Comparison of ENCODE assay signal across 21 cellular contexts in the genomic region with DNA sequence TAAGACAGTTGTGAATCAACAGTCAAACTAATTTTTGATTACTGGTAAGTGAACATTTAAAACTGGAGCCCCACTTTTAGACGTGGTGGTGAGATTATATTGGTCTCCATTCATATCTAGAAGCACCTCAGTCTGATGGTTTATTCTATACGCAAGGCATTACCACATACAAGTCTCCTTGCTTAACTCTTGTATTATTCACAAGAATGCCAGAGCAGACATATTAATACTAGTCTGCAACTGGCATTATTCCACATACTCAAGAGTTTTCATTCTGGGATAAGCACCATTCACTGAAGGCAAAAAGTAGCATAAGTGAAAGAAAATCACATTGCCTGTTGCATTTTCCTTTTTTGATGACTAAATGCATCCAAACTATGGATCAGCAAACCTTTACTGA. TPM values are rescaled to one million over a fixed set of nuclear protein-coding genes. Genes with fewer than 3 reads are reported as not detected.
A peak's percentile ranks its signal among the peaks of the same experiment; 100 is the strongest.
DNase-seq lines count a peak whose midpoint lies in the region; ATAC-seq, FAIRE-seq and TF ChIP-seq lines count a peak whose summit lies in the region.
"Had no signal": no experiment of that assay in that cellular context is flagged by ENCODE, and none has a peak within 500 bp of the region (broad histone marks: within the 10 kb centered on the region; RNA-seq: fewer than 3 reads in every experiment).

No MANE protein-coding gene starts in this region.

- no peaks in the 10 kb centered on the region for H4K20me1 ChIP-seq in mammary epithelial cell (ENCODE audit: insufficient read depth, low read length)

- H3K27me3 ChIP-seq in mammary epithelial cell (ENCODE audit: insufficient read depth, low read length) (no peaks in the 10 kb centered on the region), pancreas (no peaks in the 10 kb centered on the region)
- H3K27me3 ChIP-seq: BE2C had no signal

- ATAC-seq in pancreas, result no peak
- ATAC-seq: GM12878, HepG2 had no signal

- H3K36me3 ChIP-seq in mammary epithelial cell (ENCODE audit: insufficient read depth, low read length) (no peaks in the 10 kb centered on the region), pancreas (no peaks in the 10 kb centered on the region)
- H3K36me3 ChIP-seq: BE2C had no signal

- H3K4me2 ChIP-seq in mammary epithelial cell (ENCODE audit: insufficient read depth, low read depth, low read length), result no peak overlapping the region

- no peak for FAIRE-seq in pancreas (lab: Jason Lieb, UNC)
- FAIRE-seq: A204.1, GM12878, H1, HepG2 had no signal

- no TSS peak for BruUV-seq in mammary epithelial cell (replicated peaks; lab: Mats Ljungman, UMichigan)

- DNase-seq in NCI-H226 (peak; percentile 56), choroid plexus epithelial cell (ENCODE audit: low read depth) (peak; percentile 8), iris pigment epithelial cell (ENCODE audit: low read depth) (peak; percentile 25), mammary epithelial cell (no peak), pancreas (no peak), ecto neural progenitor cell (ENCODE audit: low spot score) (no peak)
- DNase-seq: ACHN; BE2C; C1 segment of cervical spinal cord; CD4-positive, CD25-positive, alpha-beta regulatory T cell; CD8-positive, alpha-beta memory T cell; COR-L47; DMS 273 treated with DMSO at 0.1 percent for 48 hours; DMS53; DND-41; EL; H9 had no signal

- H3K4me3 ChIP-seq in choroid plexus epithelial cell (ENCODE audit: low read depth, low read length), result no peak overlapping the region
- no peak overlapping the region for H3K4me3 ChIP-seq in mammary epithelial cell (replicated peaks in 1 of 3; ENCODE audit: insufficient read depth in 1 of 3, low read depth in 2 of 3, low read length in 3 of 3)
- H3K4me3 ChIP-seq in pancreas, result no peak overlapping the region
- H3K4me3 ChIP-seq: GM12878 had no signal

- no peak for TF ChIP-seq CTCF in choroid plexus epithelial cell (conservative IDR thresholded peaks at IDR 0.05; ENCODE audit: low read depth, low read length)
- TF ChIP-seq CTCF in mammary epithelial cell (conservative IDR thresholded peaks at IDR 0.05 in 1 of 2, IDR thresholded peaks at IDR 0.05 in 1 of 2; ENCODE audit: extremely low read depth in 1 of 2, insufficient read depth in 1 of 2, low read depth in 1 of 2, low read length in 2 of 2), result no peak
- no peak for TF ChIP-seq CTCF in pancreas (IDR thresholded peaks at IDR 0.05)

- H3K4me1 ChIP-seq in mammary epithelial cell (ENCODE audit: insufficient read depth, low read length) (no peaks in the 10 kb centered on the region), pancreas (peaks cover 0 to 3% (median 0%) of the 10 kb centered on the region in 3 donors)

- in situ Hi-C loops in mammary epithelial cell (cut with MboI; ENCODE audit: low sequenced_read_pairs in 2 of 2), result loop anchor here (10.0 to 25.0 kb wide), 3 partner anchors 252 to 750 kb away; no protein-coding TSS in a partner anchor

- no peak overlapping the region for H3K27ac ChIP-seq in mammary epithelial cell (ENCODE audit: insufficient read depth, low read depth, low read length)
- H3K27ac ChIP-seq in pancreas, result no peak overlapping the region

- CTCF ChIA-PET in mammary epithelial cell (lab: Charles Lee; ENCODE audit: low non-redundant PET), result no interaction called here

- no peaks in the 10 kb centered on the region for H3K9me3 ChIP-seq in mammary epithelial cell (replicated peaks; ENCODE audit: insufficient read depth, low read length)
- H3K9me3 ChIP-seq in pancreas, result no peaks in the 10 kb centered on the region
- H3K9me3 ChIP-seq: BE2C had no signal

- H3K9ac ChIP-seq in mammary epithelial cell (ENCODE audit: insufficient read depth, low read length), result no peak overlapping the region

- H3K79me2 ChIP-seq in mammary epithelial cell (ENCODE audit: insufficient read depth, low read length), result no peaks in the 10 kb centered on the region

- intact Hi-C loops in mammary epithelial cell (cut with micrococcal nuclease), result loop anchor here (10.0 kb wide), 2 partner anchors 492 to 1382 kb away; no protein-coding TSS in a partner anchor
- intact Hi-C loops in pancreas (cut with DNase I), result no loop called here

- no peak overlapping the region for H2AFZ ChIP-seq in mammary epithelial cell (ENCODE audit: low read depth, low read length)

- dilution Hi-C loops in mammary epithelial cell (cut with HindIII; ENCODE audit: low sequenced_read_pairs), result no loop called here

- WGBS in mammary epithelial cell (ENCODE audit: low coverage, missing lambda C conversion rate), result 63% methylated on average over 2 of the region's 2 CpGs
- WGBS in pancreas, 2 donors, result 54 to 68% methylated on average over 2 of the region's 2 CpGs

RNA-seq across cellular contexts. Expression of gene MEIS2, which starts 36.9 kb away (rescaled TPM):
- total RNA-seq in mammary epithelial cell (1 to 10 TPM; 6.7 to 8.4 TPM), pancreas (10 to 100 TPM in 5 of 6 donors, 1 to 10 TPM in 1; 9.1 to 24.1 (median 14.8) TPM)
- polyA plus RNA-seq in mammary epithelial cell (8.4 TPM), pancreas (10 to 100 TPM; 10.7 to 30.5 TPM)
- polyA minus RNA-seq in mammary epithelial cell, result 1.3 TPM
- total RNA-seq: CD4-positive, CD25-positive, alpha-beta regulatory T cell; CD8-positive, alpha-beta memory T cell had no signal
- polyA plus RNA-seq: CD4-positive, CD25-positive, alpha-beta regulatory T cell; CD8-positive, alpha-beta memory T cell had no signal

Comparison
In these comparisons a context has a peak if more than half of its experiments do, and no peak if none do; other contexts are left out.
1. DNase-seq: peak in NCI-H226 (single experiment), choroid plexus epithelial cell (single experiment) and iris pigment epithelial cell (single experiment); none in mammary epithelial cell (single experiment), pancreas (0 of 6) and ecto neural progenitor cell (single experiment).